In the genomic region with DNA sequence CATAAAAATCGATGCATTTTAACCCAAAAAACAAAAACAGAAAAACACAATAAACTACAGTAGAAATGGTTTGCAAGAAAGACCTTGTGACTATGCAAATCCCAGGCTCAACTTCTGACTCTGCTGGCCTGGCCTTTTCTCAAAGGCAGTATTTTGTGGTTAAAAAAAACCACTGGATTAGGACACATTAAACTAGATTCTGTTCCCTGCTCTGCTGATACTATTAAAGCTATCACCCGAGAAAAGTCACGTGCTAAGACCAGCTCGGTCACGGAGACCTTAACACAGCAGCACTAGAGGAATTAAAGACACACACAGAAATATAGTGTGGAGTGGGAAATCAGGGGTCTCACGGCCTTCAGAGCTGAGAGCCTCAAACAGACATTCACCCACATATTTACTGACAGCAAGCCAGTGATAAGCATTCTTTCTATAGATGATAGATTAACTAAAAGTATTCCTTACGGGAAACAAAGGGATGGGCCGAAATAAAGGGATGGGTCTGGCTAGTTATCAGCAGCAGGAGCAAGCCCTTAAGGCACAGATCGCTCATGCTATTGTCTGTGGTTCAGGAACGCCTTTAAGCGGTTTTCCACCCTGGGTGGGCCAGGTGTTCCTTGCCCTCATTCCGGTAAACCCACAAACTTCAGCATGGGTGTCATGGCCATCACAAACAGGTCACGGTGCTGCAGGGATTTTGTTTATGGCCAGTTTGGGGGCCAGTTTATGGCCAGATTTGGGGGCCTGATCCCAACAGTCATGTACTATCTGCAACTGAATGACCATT, we compare ENCODE assay signal across 14 cellular contexts. TPM values are rescaled to one million over a fixed set of nuclear protein-coding genes. Genes with fewer than 3 reads are reported as not detected.
DNase-seq lines count a peak whose midpoint lies in the region; ATAC-seq and TF ChIP-seq lines count a peak whose summit lies in the region.
"Had no signal": no experiment of that assay in that cellular context is flagged by ENCODE, and none has a peak within 500 bp of the region (broad histone marks: within the 10 kb centered on the region; RNA-seq: fewer than 3 reads in every experiment).

No MANE protein-coding gene starts in this region.

- no peak for ATAC-seq in T-cell (replicated peaks in 1 of 4)
- ATAC-seq in left colon: no peak
- ATAC-seq: natural killer cell treated with Interleukin-12 subunit alpha and Interleukin-12 subunit beta and Interleukin-15 and Interleukin-18, amount 100 ng/mL, for 72 hours; stimulated activated memory B cell treated with anti-CD40 and anti-IgM and Interleukin-4, amounts not matched to agents 10 μg/mL and 1 μg/mL and 100 μg/mL, for 72 hours had no signal

- peaks cover 0 to 6% (median 3%) of the 10 kb centered on the region in 3 donors for H3K4me1 Mint-ChIP-seq in T-cell
- H3K4me1 Mint-ChIP-seq: stimulated activated memory B cell treated with anti-CD40 and anti-IgM and Interleukin-4, amounts not matched to agents 10 μg/mL and 1 μg/mL and 100 μg/mL, for 72 hours had no signal

- no peak overlapping the region for H2AFZ ChIP-seq in MM.1S (ENCODE audit: low read length)

- no peaks in the 10 kb centered on the region for H4K20me1 ChIP-seq in MM.1S (ENCODE audit: insufficient read depth, low read length)

- H3K27me3 ChIP-seq in testis (no peaks in the 10 kb centered on the region), MM.1S (replicated peaks; ENCODE audit: insufficient read depth, low read length) (no peaks in the 10 kb centered on the region)

- intact Hi-C loops in testis (cut with DNase I; ENCODE audit: low total_unique reads) (no loop called here), left colon (cut with DNase I, micrococcal nuclease) (no loop called here)

- H3K27ac ChIP-seq in testis: peak overlapping the region in 1 of 2 donors; percentile 46
- H3K27ac ChIP-seq in MM.1S (ENCODE audit: low read length): no peak overlapping the region
- H3K27ac ChIP-seq: 22Rv1 had no signal

- H3K4me1 ChIP-seq in testis: no peaks in the 10 kb centered on the region
- no peaks in the 10 kb centered on the region for H3K4me1 ChIP-seq in MM.1S (ENCODE audit: low read length)

- H3F3A ChIP-seq in MM.1S (ENCODE audit: insufficient read depth, low read length): no peaks in the 10 kb centered on the region

- H3K4me3 ChIP-seq in testis (no peak overlapping the region), MM.1S (ENCODE audit: low read length) (no peak overlapping the region)

- no peaks in the 10 kb centered on the region for H3K9me2 ChIP-seq in MM.1S (replicated peaks; ENCODE audit: insufficient read depth, low read length)

- TF ChIP-seq CTCF in testis (IDR thresholded peaks at IDR 0.05) (no peak), MM.1S (IDR thresholded peaks at IDR 0.05; ENCODE audit: low read length) (no peak)

- TF ChIP-seq POLR2A in testis (IDR thresholded peaks at IDR 0.05): no peak

- H3K27me3 Mint-ChIP-seq in T-cell: no peaks in the 10 kb centered on the region
- H3K27me3 Mint-ChIP-seq: natural killer cell treated with Interleukin-12 subunit alpha and Interleukin-12 subunit beta and Interleukin-15 and Interleukin-18, amount 100 ng/mL, for 72 hours; stimulated activated memory B cell treated with anti-CD40 and anti-IgM and Interleukin-4, amounts not matched to agents 10 μg/mL and 1 μg/mL and 100 μg/mL, for 72 hours had no signal

- H3K36me3 ChIP-seq in testis (ENCODE audit: low read depth, missing control alignments) (no peaks in the 10 kb centered on the region), MM.1S (replicated peaks; ENCODE audit: insufficient read depth, low read length) (no peaks in the 10 kb centered on the region)

- CTCF ChIA-PET in T-cell (lab: Charles Lee): no interaction called here

- no peaks in the 10 kb centered on the region for H3K79me2 ChIP-seq in MM.1S (ENCODE audit: low read length)

- no peak overlapping the region for H3K27ac Mint-ChIP-seq in T-cell
- H3K27ac Mint-ChIP-seq: natural killer cell treated with Interleukin-12 subunit alpha and Interleukin-12 subunit beta and Interleukin-15 and Interleukin-18, amount 100 ng/mL, for 72 hours; stimulated activated memory B cell treated with anti-CD40 and anti-IgM and Interleukin-4, amounts not matched to agents 10 μg/mL and 1 μg/mL and 100 μg/mL, for 72 hours had no signal

- 61 to 64% methylated on average over 13 of the region's 13 CpGs for WGBS in testis, 2 donors

- H3K9me3 Mint-ChIP-seq in T-cell: no peaks in the 10 kb centered on the region
- H3K9me3 Mint-ChIP-seq: natural killer cell treated with Interleukin-12 subunit alpha and Interleukin-12 subunit beta and Interleukin-15 and Interleukin-18, amount 100 ng/mL, for 72 hours; stimulated activated memory B cell treated with anti-CD40 and anti-IgM and Interleukin-4, amounts not matched to agents 10 μg/mL and 1 μg/mL and 100 μg/mL, for 72 hours had no signal

- H3K4me3 Mint-ChIP-seq in T-cell: no peak overlapping the region
- H3K4me3 Mint-ChIP-seq: natural killer cell treated with Interleukin-12 subunit alpha and Interleukin-12 subunit beta and Interleukin-15 and Interleukin-18, amount 100 ng/mL, for 72 hours; stimulated activated memory B cell treated with anti-CD40 and anti-IgM and Interleukin-4, amounts not matched to agents 10 μg/mL and 1 μg/mL and 100 μg/mL, for 72 hours had no signal

- no peak overlapping the region for H3K4me2 ChIP-seq in MM.1S (ENCODE audit: low read depth, low read length)

- H3K36me3 Mint-ChIP-seq in T-cell: peaks cover 35% of the 10 kb centered on the region

- in situ Hi-C loops in SK-MEL-5 (cut with HindIII; ENCODE audit: low pct_unique_long_range_greater_than_20kb, low sequenced_read_pairs): no loop called here

- POLR2A ChIA-PET in T-cell (lab: Charles Lee): no interaction called here

- no peak overlapping the region for H3K9ac ChIP-seq in MM.1S (ENCODE audit: low read length)

- DNase-seq in NCI-H82 (lab: John Stamatoyannopoulos, UW) (peak; percentile 13), NCI-H82 treated with DMSO at 0.1 percent for 48 hours (lab: John Stamatoyannopoulos, UW; ENCODE audit: unreplicated experiment) (no peak), SK-MEL-5 (ENCODE audit: low read depth, low spot score) (peak; percentile 83), iris pigment epithelial cell (ENCODE audit: low read depth) (peak; percentile 68), testis (peak; percentile 19), T-cell (no peak), left colon (no peak), MM.1S (no peak)
- DNase-seq: activated T-cell treated with anti-CD3 and anti-CD28 coated beads, Interleukin-2, amount 50 U/mL, for 1 hour; NCI-H1417 treated with DMSO at 0.1 percent for 48 hours; T1000 had no signal

- H3K9me3 ChIP-seq in testis (no peaks in the 10 kb centered on the region), MM.1S (replicated peaks; ENCODE audit: insufficient read depth, low read length) (no peaks in the 10 kb centered on the region)

RNA-seq across cellular contexts. Expression of a gene that starts 16.1 kb away (rescaled TPM):
- 16.7 and 16.8 TPM in 2 replicates for total RNA-seq in SK-MEL-5 (2014; rRNA removed; shearing (Covaris generic))
- 11.7 and 13.2 TPM in 2 replicates for polyA plus RNA-seq in SK-MEL-5 (2015; cell fraction: cytosol; rRNA removed)
- 53.1 and 60.5 TPM in 2 replicates for polyA plus RNA-seq in SK-MEL-5 (2015; cell fraction: nucleus; rRNA removed)
- total RNA-seq in testis: 10 to 100 TPM; 27.7 to 36.4 TPM
- polyA plus RNA-seq in testis (ENCODE audit: insufficient read depth, low read depth, low replicate concordance): 14.0 TPM
- total RNA-seq in T-cell: 10 to 100 TPM; 13.8 to 24.3 (median 18.0) TPM
- total RNA-seq in left colon: 10 to 100 TPM; 28.0 to 29.6 TPM

Comparison
In these comparisons a context has a peak if more than half of its experiments do, and no peak if none do; other contexts are left out.
1. DNase-seq: peak in NCI-H82 (single experiment), SK-MEL-5 (single experiment), iris pigment epithelial cell (single experiment) and testis (single experiment); none in NCI-H82 treated with DMSO at 0.1 percent for 48 hours (single experiment), T-cell (0 of 34), left colon (0 of 2) and MM.1S (single experiment).